16 cellular contexts compared by ENCODE assay signal in the genomic region with DNA sequence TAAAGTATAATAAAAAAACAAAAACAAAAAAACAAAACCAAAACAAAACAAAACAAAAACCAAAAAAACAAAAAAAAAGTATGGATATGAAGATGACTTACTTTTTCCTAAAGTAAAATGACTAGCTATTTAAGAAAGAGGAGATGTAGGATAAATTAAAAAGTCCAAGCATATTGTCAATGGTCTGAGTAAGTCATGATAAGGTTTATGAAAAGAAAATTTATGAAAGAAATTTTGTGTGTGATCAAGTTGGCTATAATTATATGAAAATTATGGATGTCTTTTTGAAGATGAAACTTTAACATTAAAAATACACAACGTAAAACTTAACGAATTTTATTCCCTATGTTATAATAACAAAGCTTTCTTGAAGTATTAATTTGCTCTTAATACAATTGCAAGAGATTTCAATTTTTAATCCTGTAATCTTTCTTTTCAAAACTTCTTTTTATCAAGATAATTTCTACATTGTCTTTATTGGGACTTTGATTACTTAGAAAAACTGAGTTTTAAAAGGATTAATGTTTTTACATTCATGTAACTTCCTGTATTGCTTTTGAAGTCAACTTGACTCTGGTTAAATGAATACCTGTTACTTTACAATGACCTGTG.
"Had no signal": no experiment of that assay in that cellular context is flagged by ENCODE, and none has a peak within 500 bp of the region (broad histone marks: within the 10 kb centered on the region; RNA-seq: fewer than 3 reads in every experiment).

No MANE protein-coding gene starts in this region.

- H3K36me3 ChIP-seq: cardiac muscle cell, thyroid gland, WERI-Rb-1 had no signal

- H3K4me1 ChIP-seq: thyroid gland had no signal

- H3K4me3 Mint-ChIP-seq: activated CD4-positive, alpha-beta memory T cell treated with anti-CD3 and anti-CD28 coated beads for 36 hours; activated naive CD4-positive, alpha-beta T cell treated with anti-CD3 and anti-CD28 coated beads, Interleukin-2, amount 10 ng/mL, durations not matched to agents 7 days and 5 days; activated T-cell treated with anti-CD3 and anti-CD28 coated beads, Interleukin-2, amount 50 U/mL, for 24 hours; natural killer cell treated with Interleukin-12 subunit alpha and Interleukin-12 subunit beta and Interleukin-15 and Interleukin-18, amount 100 ng/mL, for 72 hours; stimulated activated memory B cell treated with anti-CD40 and anti-IgM and Interleukin-4, amounts not matched to agents 10 μg/mL and 1 μg/mL and 100 μg/mL, for 72 hours had no signal

- H3K27me3 Mint-ChIP-seq: activated CD4-positive, alpha-beta memory T cell treated with anti-CD3 and anti-CD28 coated beads for 36 hours; activated naive CD4-positive, alpha-beta T cell treated with anti-CD3 and anti-CD28 coated beads, Interleukin-2, amount 10 ng/mL, durations not matched to agents 7 days and 5 days; activated T-cell treated with anti-CD3 and anti-CD28 coated beads, Interleukin-2, amount 50 U/mL, for 24 hours; natural killer cell treated with Interleukin-12 subunit alpha and Interleukin-12 subunit beta and Interleukin-15 and Interleukin-18, amount 100 ng/mL, for 72 hours; stimulated activated memory B cell treated with anti-CD40 and anti-IgM and Interleukin-4, amounts not matched to agents 10 μg/mL and 1 μg/mL and 100 μg/mL, for 72 hours had no signal

- ATAC-seq: foreskin keratinocyte; natural killer cell treated with Interleukin-12 subunit alpha and Interleukin-12 subunit beta and Interleukin-15 and Interleukin-18, amount 100 ng/mL, for 72 hours; stimulated activated memory B cell treated with anti-CD40 and anti-IgM and Interleukin-4, amounts not matched to agents 10 μg/mL and 1 μg/mL and 100 μg/mL, for 72 hours had no signal

- H3K27ac Mint-ChIP-seq: activated CD4-positive, alpha-beta memory T cell treated with anti-CD3 and anti-CD28 coated beads for 36 hours; activated naive CD4-positive, alpha-beta T cell treated with anti-CD3 and anti-CD28 coated beads, Interleukin-2, amount 10 ng/mL, durations not matched to agents 7 days and 5 days; activated T-cell treated with anti-CD3 and anti-CD28 coated beads, Interleukin-2, amount 50 U/mL, for 24 hours; natural killer cell treated with Interleukin-12 subunit alpha and Interleukin-12 subunit beta and Interleukin-15 and Interleukin-18, amount 100 ng/mL, for 72 hours; stimulated activated memory B cell treated with anti-CD40 and anti-IgM and Interleukin-4, amounts not matched to agents 10 μg/mL and 1 μg/mL and 100 μg/mL, for 72 hours had no signal

- H3K27ac ChIP-seq: cardiac muscle cell, foreskin keratinocyte, thyroid gland, WERI-Rb-1 had no signal

- FAIRE-seq: astrocyte, urothelium cell line had no signal

- H3K4me1 Mint-ChIP-seq: activated naive CD4-positive, alpha-beta T cell treated with anti-CD3 and anti-CD28 coated beads, Interleukin-2, amount 10 ng/mL, durations not matched to agents 7 days and 5 days; stimulated activated memory B cell treated with anti-CD40 and anti-IgM and Interleukin-4, amounts not matched to agents 10 μg/mL and 1 μg/mL and 100 μg/mL, for 72 hours had no signal

- H3K9me3 Mint-ChIP-seq: natural killer cell treated with Interleukin-12 subunit alpha and Interleukin-12 subunit beta and Interleukin-15 and Interleukin-18, amount 100 ng/mL, for 72 hours; stimulated activated memory B cell treated with anti-CD40 and anti-IgM and Interleukin-4, amounts not matched to agents 10 μg/mL and 1 μg/mL and 100 μg/mL, for 72 hours had no signal

- H3K27me3 ChIP-seq: cardiac muscle cell, foreskin keratinocyte, thyroid gland had no signal

- H3K4me3 ChIP-seq: cardiac muscle cell, thyroid gland had no signal

- DNase-seq: activated CD4-positive, alpha-beta memory T cell treated with anti-CD3 and anti-CD28 coated beads for 36 hours; activated naive CD4-positive, alpha-beta T cell treated with anti-CD3 and anti-CD28 coated beads, Interleukin-2, amount 10 ng/mL, durations not matched to agents 7 days and 5 days; activated T-cell treated with anti-CD3 and anti-CD28 coated beads, Interleukin-2, amount 50 U/mL, for 24 hours; head of caudate nucleus; mesenchymal stem cell; posterior cingulate gyrus; retina; stimulated activated CD4-positive, alpha-beta T cell treated with anti-CD3 and anti-CD28 coated beads, Interleukin-2, amount 100 ng/mL, for 48 hours; thyroid gland; WERI-Rb-1 had no signal

- H3K9me3 ChIP-seq: thyroid gland had no signal
